In the genomic region with DNA sequence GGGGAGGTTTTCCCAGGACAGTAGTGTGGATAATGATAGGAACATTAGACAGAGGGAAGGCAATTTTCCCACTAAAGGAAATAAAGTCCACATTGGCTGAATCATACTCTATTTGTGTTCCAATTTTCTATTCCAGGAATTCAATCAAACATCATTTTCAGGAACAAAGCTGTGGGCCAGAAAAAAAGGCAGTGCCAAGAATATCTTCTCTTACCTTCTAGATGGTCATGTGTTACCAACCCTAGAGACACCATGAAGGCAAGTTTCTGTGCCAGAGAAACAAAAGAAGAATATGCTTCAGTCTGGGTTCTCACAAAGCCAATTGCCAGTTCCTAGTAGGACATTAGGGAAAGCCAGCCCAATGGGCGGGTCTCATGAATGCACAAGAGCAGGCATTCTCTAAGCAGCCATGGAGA, we compare ENCODE assay signal across 15 cellular contexts. TPM values are rescaled to one million over a fixed set of nuclear protein-coding genes. Genes with fewer than 3 reads are reported as not detected.
"Had no signal": no experiment of that assay in that cellular context is flagged by ENCODE, and none has a peak within 500 bp of the region (broad histone marks: within the 10 kb centered on the region; RNA-seq: fewer than 3 reads in every experiment).

No MANE protein-coding gene starts in this region.

- H3K27me3 ChIP-seq: breast epithelium, tibial nerve had no signal

- H3K4me3 ChIP-seq: breast epithelium, tibial nerve had no signal

- H3K36me3 ChIP-seq: breast epithelium had no signal

- H3K9me3 ChIP-seq: breast epithelium, tibial nerve had no signal

- H3K4me1 ChIP-seq: breast epithelium had no signal

- ATAC-seq: activated naive CD4-positive, alpha-beta T cell treated with anti-CD3 and anti-CD28 coated beads, Interleukin-2, amount 50 U/mL, for 72 hours; stimulated activated effector memory CD8-positive, alpha-beta T cell treated with anti-CD3 and anti-CD28 coated beads, Interleukin-12 subunit alpha, Interleukin-12 subunit beta, amount 100 ng/mL, for 72 hours; T-helper 17 cell had no signal

- DNase-seq: activated B cell treated with CpG ODN at 0.5 μM for 24 hours; activated CD4-positive, alpha-beta T cell treated with anti-CD3 and anti-CD28 coated beads, Interleukin-2, amount 50 U/mL, for 1 hour; activated effector memory CD4-positive, alpha-beta T cell treated with anti-CD3 and anti-CD28 coated beads, Interleukin-2, amount 50 U/mL, for 16 hours; activated T-cell treated with anti-CD3 and anti-CD28 coated beads, Interleukin-2, amount 50 U/mL, for 1 hour; amniotic stem cell; nephron progenitor cell; retina; SHP77; small intestine; T-helper 17 cell had no signal

- H3K27ac ChIP-seq: breast epithelium, tibial nerve had no signal

RNA-seq across cellular contexts. Expression of gene LARGE2, which starts 27.5 kb away (rescaled TPM):
- total RNA-seq: fibroblast of lung, tibial nerve had no signal
- polyA plus RNA-seq: fibroblast of lung had no signal

RNA-seq across cellular contexts. Expression of gene FREY1, which starts 42.9 kb away (rescaled TPM):
- polyA plus RNA-seq: fibroblast of lung had no signal
